ENCODE assay signal across 25 cellular contexts in the genomic region with DNA sequence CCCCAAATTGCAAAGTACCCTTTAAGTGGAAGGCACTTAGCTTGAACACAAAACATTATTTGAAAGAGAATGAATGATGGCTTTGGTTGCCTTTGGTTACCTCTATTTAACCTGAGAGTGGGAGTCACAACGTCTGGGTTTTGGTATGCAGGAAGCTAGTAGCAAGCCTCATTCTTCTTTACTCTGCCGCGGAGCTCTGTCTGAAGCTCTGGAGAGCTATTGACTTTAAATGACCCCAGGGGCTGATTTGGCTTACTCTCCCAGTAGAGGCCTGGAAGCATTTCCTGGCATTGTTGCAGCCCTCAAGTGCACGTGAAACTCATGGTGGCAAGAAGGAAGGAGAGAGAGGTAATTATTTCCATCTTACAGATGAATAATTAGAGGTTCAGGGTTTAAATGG.
A peak's percentile ranks its signal among the peaks of the same experiment; 100 is the strongest.
DNase-seq lines count a peak whose midpoint lies in the region; ATAC-seq and TF ChIP-seq lines count a peak whose summit lies in the region.
"Had no signal": no experiment of that assay in that cellular context is flagged by ENCODE, and none has a peak within 500 bp of the region (broad histone marks: within the 10 kb centered on the region; RNA-seq: fewer than 3 reads in every experiment).

No MANE protein-coding gene starts in this region.

- intact Hi-C loops in MCF 10A (cut with micrococcal nuclease) (no loop called here), head of caudate nucleus (cut with DNase I) (no loop called here)

- H3K27ac Mint-ChIP-seq in WTC11 (no peak overlapping the region), MCF 10A (ENCODE audit: low read depth, unreplicated experiment) (no peak overlapping the region)
- H3K27ac Mint-ChIP-seq: activated naive CD4-positive, alpha-beta T cell treated with anti-CD3 and anti-CD28 coated beads, Interleukin-2, amount 50 U/mL, for 24 hours; activated T-helper 1 cell treated with anti-CD3 and anti-CD28 coated beads, Interleukin-12 subunit alpha, Interleukin-12 subunit beta, Interleukin-2, Interleukin-4 antibody, amounts not matched to agents 30 ng/mL and 10 ng/mL and 1 ng/mL, durations not matched to agents 14 hours and 24 hours and 36 hours; brain; immature natural killer cell; neural progenitor cell; T-helper 1 cell treated with Interleukin-12 subunit alpha and Interleukin-12 subunit beta and Interleukin-4 antibody, amounts not matched to agents 30 μg/mL and 1 μg/mL, for 36 hours had no signal

- CTCF ChIA-PET in WTC11 (lab: Charles Lee) (interaction anchor here (1.5 to 1.8 kb wide), 2 partner anchors 78 to 117 kb away, joined by 5 to 9 read pairs; no protein-coding TSS in a partner anchor), MCF 10A (lab: Yijun Ruan, JAX) (interaction anchor here (1.3 kb wide), 1 partner anchor 80 kb away, joined by 3 read pairs; no protein-coding TSS in a partner anchor)

- no peaks in the 10 kb centered on the region for H3K36me3 Mint-ChIP-seq in WTC11
- H3K36me3 Mint-ChIP-seq in MCF 10A (ENCODE audit: insufficient read depth, unreplicated experiment) = peaks cover 5% of the 10 kb centered on the region
- H3K36me3 Mint-ChIP-seq: activated naive CD4-positive, alpha-beta T cell treated with anti-CD3 and anti-CD28 coated beads, Interleukin-2, amount 50 U/mL, for 24 hours; brain; immature natural killer cell; neural progenitor cell had no signal

- TF ChIP-seq CTCF in WTC11 (IDR thresholded peaks at IDR 0.05) (no peak), MCF 10A (IDR thresholded peaks at IDR 0.05; ENCODE audit: unreplicated experiment) (no peak)

- H3K27me3 Mint-ChIP-seq in WTC11 (ENCODE audit: low read depth) (no peaks in the 10 kb centered on the region), MCF 10A (ENCODE audit: insufficient read depth, unreplicated experiment) (no peaks in the 10 kb centered on the region)
- H3K27me3 Mint-ChIP-seq: brain had no signal

- peak; percentile 84 for ATAC-seq in WTC11
- ATAC-seq: A549, HepG2, psoas muscle had no signal

- peak; percentile 94 for DNase-seq in DMS153 (lab: John Stamatoyannopoulos, UW)
- DNase-seq in NCI-H187 treated with DMSO at 0.1 percent for 48 hours (lab: John Stamatoyannopoulos, UW) = peak; percentile 86
- DNase-seq in WTC11 (ENCODE audit: low spot score) = no peak
- DNase-seq in glomerular endothelial cell (ENCODE audit: extremely low read depth, low read depth, low spot score) = peak; percentile 5
- no peak for DNase-seq in globus pallidus (ENCODE audit: low spot score)
- no peak for DNase-seq in activated gamma-delta T cell treated with Interleukin-2 at 50 U/mL for 16 hours
- DNase-seq in MCF 10A (ENCODE audit: unreplicated experiment) = no peak
- DNase-seq in head of caudate nucleus = no peak
- DNase-seq: activated CD4-positive, alpha-beta T cell treated with anti-CD3 and anti-CD28 coated beads for 4 hours; colonic mucosa; COR-L47; GOT3; heart left ventricle; immature natural killer cell; NCI-H1436; NCI-H345; psoas muscle; RPMI8226 had no signal

- no peaks in the 10 kb centered on the region for H3K9me3 Mint-ChIP-seq in WTC11
- H3K9me3 Mint-ChIP-seq in MCF 10A (ENCODE audit: unreplicated experiment) = peaks cover 25% of the 10 kb centered on the region
- H3K9me3 Mint-ChIP-seq: activated naive CD4-positive, alpha-beta T cell treated with anti-CD3 and anti-CD28 coated beads, Interleukin-2, amount 50 U/mL, for 24 hours; activated T-helper 1 cell treated with anti-CD3 and anti-CD28 coated beads, Interleukin-12 subunit alpha, Interleukin-12 subunit beta, Interleukin-2, Interleukin-4 antibody, amounts not matched to agents 30 ng/mL and 10 ng/mL and 1 ng/mL, durations not matched to agents 14 hours and 24 hours and 36 hours; neural progenitor cell; T-helper 1 cell treated with Interleukin-12 subunit alpha and Interleukin-12 subunit beta and Interleukin-4 antibody, amounts not matched to agents 30 μg/mL and 1 μg/mL, for 36 hours had no signal

- peaks cover 15% of the 10 kb centered on the region for H3K4me1 Mint-ChIP-seq in WTC11
- H3K4me1 Mint-ChIP-seq in MCF 10A (ENCODE audit: insufficient read depth, unreplicated experiment) = peaks cover 19% of the 10 kb centered on the region
- H3K4me1 Mint-ChIP-seq: activated naive CD4-positive, alpha-beta T cell treated with anti-CD3 and anti-CD28 coated beads, Interleukin-2, amount 50 U/mL, for 24 hours; immature natural killer cell had no signal

- POLR2A ChIA-PET in WTC11 (lab: Charles Lee) = no interaction called here
- POLR2A ChIA-PET in MCF 10A (lab: Yijun Ruan, JAX) = no interaction called here

- no peak overlapping the region for H3K4me3 Mint-ChIP-seq in WTC11
- H3K4me3 Mint-ChIP-seq in MCF 10A (ENCODE audit: unreplicated experiment) = no peak overlapping the region
- H3K4me3 Mint-ChIP-seq: activated naive CD4-positive, alpha-beta T cell treated with anti-CD3 and anti-CD28 coated beads, Interleukin-2, amount 50 U/mL, for 24 hours; activated T-helper 1 cell treated with anti-CD3 and anti-CD28 coated beads, Interleukin-12 subunit alpha, Interleukin-12 subunit beta, Interleukin-2, Interleukin-4 antibody, amounts not matched to agents 30 ng/mL and 10 ng/mL and 1 ng/mL, durations not matched to agents 14 hours and 24 hours and 36 hours; brain; immature natural killer cell; neural progenitor cell; T-helper 1 cell treated with Interleukin-12 subunit alpha and Interleukin-12 subunit beta and Interleukin-4 antibody, amounts not matched to agents 30 μg/mL and 1 μg/mL, for 36 hours had no signal

- BruUV-seq in MCF 10A (replicated peaks; lab: Mats Ljungman, UMichigan) = no TSS peak

TF ChIP-seq in WTC11, 78 proteins besides CTCF, POLR2A, EP300 and RAD21:
- TF ChIP-seq FOXK1 (CRISPR knock-in tag; IDR thresholded peaks at IDR 0.05) (no peak), TCF7 (CRISPR knock-in tag; IDR thresholded peaks at IDR 0.05; ENCODE audit: low read depth) (no peak), ZNF512 (CRISPR knock-in tag; IDR thresholded peaks at IDR 0.05; ENCODE audit: borderline replicate concordance) (no peak), ZBTB21 (CRISPR knock-in tag; IDR thresholded peaks at IDR 0.05; ENCODE audit: borderline replicate concordance) (no peak)

Comparison
In these comparisons a context has a peak if more than half of its experiments do, and no peak if none do; other contexts are left out.
1. DNase-seq: peak in DMS153 (single experiment), NCI-H187 treated with DMSO at 0.1 percent for 48 hours (single experiment) and glomerular endothelial cell (single experiment); none in WTC11 (single experiment), globus pallidus (single experiment), activated gamma-delta T cell treated with Interleukin-2 at 50 U/mL for 16 hours (single experiment), MCF 10A (single experiment) and head of caudate nucleus (0 of 42).